ENCODE assay signal across 8 cellular contexts in the genomic region with DNA sequence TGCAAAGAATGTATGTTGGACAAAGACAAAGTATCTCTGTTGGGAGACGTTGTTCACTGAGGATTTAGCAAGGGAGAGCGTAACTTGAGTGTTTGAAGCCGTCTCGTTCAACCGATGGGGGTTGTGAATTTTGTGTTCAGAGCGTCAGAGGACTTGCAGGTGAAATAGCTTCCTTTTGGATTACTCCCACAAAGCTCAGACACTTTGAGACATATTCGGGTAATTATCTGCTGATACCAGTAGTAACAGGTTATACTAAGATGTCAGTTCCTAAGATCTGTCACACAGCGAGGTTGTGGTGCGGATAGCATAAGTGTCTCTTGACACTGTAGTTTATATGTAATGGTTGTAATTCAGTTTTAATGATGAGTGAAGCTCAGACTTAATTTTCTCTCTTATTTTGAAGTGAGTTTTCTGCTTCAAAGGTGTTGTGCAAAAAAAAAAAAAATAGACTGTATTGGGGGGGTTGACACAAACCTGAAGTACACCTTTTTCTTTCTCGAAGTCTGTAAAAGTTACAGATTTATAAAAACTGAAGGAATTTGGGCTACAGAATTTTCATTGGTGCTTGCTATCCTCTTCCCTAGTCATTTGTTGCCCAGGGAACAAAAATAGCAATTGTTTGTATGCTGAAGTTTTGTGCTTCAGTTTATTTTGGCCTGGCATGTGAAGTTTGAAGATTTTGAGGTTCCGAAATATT. TPM values are rescaled to one million over a fixed set of nuclear protein-coding genes. Genes with fewer than 3 reads are reported as not detected.
DNase-seq lines count a peak whose midpoint lies in the region; ATAC-seq and TF ChIP-seq lines count a peak whose summit lies in the region.

No MANE protein-coding gene starts in this region.

- DNase-seq in DMS 273 (lab: John Stamatoyannopoulos, UW; ENCODE audit: unreplicated experiment) (peak; percentile 57), DMS 273 treated with DMSO at 0.1 percent for 48 hours (lab: John Stamatoyannopoulos, UW) (no peak), Panc1 (ENCODE audit: low read depth, low spot score) (peak; percentile 24), iPS-NIHi7 (ENCODE audit: extremely low spot score) (no peak)
- DNase-seq in effector memory CD4-positive, alpha-beta T cell: no peak
- DNase-seq in natural killer cell treated with Interleukin-12 subunit alpha and Interleukin-12 subunit beta and Interleukin-15 and Interleukin-18, amount 100 ng/mL, for 72 hours (ENCODE audit: low spot score): no peak
- DNase-seq in activated CD4-positive, CD25-positive, alpha-beta regulatory T cell treated with anti-CD3 and anti-CD28 coated beads, Interleukin-2, amount 50 U/mL, for 72 hours: no peak

- POLR2A ChIA-PET in Panc1 (lab: Charles Lee): interaction anchor here (1.1 kb wide), 1 partner anchor 17 kb away, joined by 5 read pairs; no protein-coding TSS in a partner anchor

- no peak for ATAC-seq in Panc1
- ATAC-seq in natural killer cell treated with Interleukin-12 subunit alpha and Interleukin-12 subunit beta and Interleukin-15 and Interleukin-18, amount 100 ng/mL, for 72 hours: no peak
- ATAC-seq in GM19395 (IDR thresholded peaks at IDR 0.05; ENCODE audit: unreplicated experiment): no peak

- H3K27me3 ChIP-seq in Panc1 (ENCODE audit: control insufficient read depth, insufficient read depth, low read length): no peaks in the 10 kb centered on the region
- H3K27me3 ChIP-seq in effector memory CD4-positive, alpha-beta T cell (replicated peaks; ENCODE audit: control insufficient read depth, insufficient read depth, low read length, poor library complexity, severe bottlenecking): no peaks in the 10 kb centered on the region

- intact Hi-C loops in Panc1 (cut with micrococcal nuclease; ENCODE audit: unreplicated experiment): no loop called here

- TF ChIP-seq CTCF in Panc1 (IDR thresholded peaks at IDR 0.05): no peak

- H3K4me3 Mint-ChIP-seq in natural killer cell treated with Interleukin-12 subunit alpha and Interleukin-12 subunit beta and Interleukin-15 and Interleukin-18, amount 100 ng/mL, for 72 hours: peak overlapping the region; percentile 98

- peak overlapping the region; percentile 92 to 95 for H3K27ac Mint-ChIP-seq in natural killer cell treated with Interleukin-12 subunit alpha and Interleukin-12 subunit beta and Interleukin-15 and Interleukin-18, amount 100 ng/mL, for 72 hours

- peaks cover 61 to 73% of the 10 kb centered on the region in 2 donors for H3K4me1 Mint-ChIP-seq in natural killer cell treated with Interleukin-12 subunit alpha and Interleukin-12 subunit beta and Interleukin-15 and Interleukin-18, amount 100 ng/mL, for 72 hours (ENCODE audit: low read depth in 2 of 2)

- no peaks in the 10 kb centered on the region for H3K9me3 ChIP-seq in Panc1 (ENCODE audit: control insufficient read depth, insufficient read depth, low read depth, low read length)
- H3K9me3 ChIP-seq in effector memory CD4-positive, alpha-beta T cell (ENCODE audit: control insufficient read depth, low read length): no peaks in the 10 kb centered on the region

- H3K27me3 Mint-ChIP-seq in natural killer cell treated with Interleukin-12 subunit alpha and Interleukin-12 subunit beta and Interleukin-15 and Interleukin-18, amount 100 ng/mL, for 72 hours: no peaks in the 10 kb centered on the region

- H3K36me3 Mint-ChIP-seq in natural killer cell treated with Interleukin-12 subunit alpha and Interleukin-12 subunit beta and Interleukin-15 and Interleukin-18, amount 100 ng/mL, for 72 hours: peaks cover 14% of the 10 kb centered on the region

- in situ Hi-C loops in Panc1 (cut with HindIII; ENCODE audit: low pct_unique_long_range_greater_than_20kb, low sequenced_read_pairs): loop anchor here (5.0 kb wide), 1 partner anchor 63 kb away; no protein-coding TSS in a partner anchor

- CTCF ChIA-PET in Panc1 (lab: Charles Lee): interaction anchor here (0.6 kb wide), 1 partner anchor 46 kb away, joined by 3 read pairs; no protein-coding TSS in a partner anchor

- peak overlapping the region; percentile 95 for H3K27ac ChIP-seq in Panc1 (ENCODE audit: low read length)
- peak overlapping the region; percentile 81 for H3K27ac ChIP-seq in effector memory CD4-positive, alpha-beta T cell (ENCODE audit: insufficient read depth, low read length, poor library complexity, severe bottlenecking)

- TSS peak; percentile 75 for BruUV-seq in Panc1 (replicated peaks; lab: Mats Ljungman, UMichigan)

- peak overlapping the region; percentile 73 to 97 for H3K4me3 ChIP-seq in Panc1 (ENCODE audit: low read depth in 2 of 2, low read length in 2 of 2)
- H3K4me3 ChIP-seq in effector memory CD4-positive, alpha-beta T cell (ENCODE audit: insufficient read depth, low read depth, low read length, poor library complexity, severe bottlenecking): peak overlapping the region; percentile 82

- H3K4me1 ChIP-seq in Panc1 (ENCODE audit: control insufficient read depth, insufficient read depth, low read length): peaks cover 58% of the 10 kb centered on the region
- peaks cover 24% of the 10 kb centered on the region for H3K4me1 ChIP-seq in effector memory CD4-positive, alpha-beta T cell (ENCODE audit: control insufficient read depth, insufficient read depth, low read length, poor library complexity, severe bottlenecking)

- H3K9me3 Mint-ChIP-seq in natural killer cell treated with Interleukin-12 subunit alpha and Interleukin-12 subunit beta and Interleukin-15 and Interleukin-18, amount 100 ng/mL, for 72 hours: no peaks in the 10 kb centered on the region

- no peaks in the 10 kb centered on the region for H3K36me3 ChIP-seq in Panc1 (ENCODE audit: control insufficient read depth, insufficient read depth, low read length)
- no peaks in the 10 kb centered on the region for H3K36me3 ChIP-seq in effector memory CD4-positive, alpha-beta T cell (ENCODE audit: control insufficient read depth, insufficient read depth, low read length)

RNA-seq across cellular contexts. Expression of a gene that starts 1.7 kb away (rescaled TPM):
- total RNA-seq in Panc1 (2021; ENCODE audit: unreplicated experiment): 205 TPM
- 79.0 TPM for polyA plus RNA-seq in Panc1 (2012; ENCODE audit: insufficient read length)
- 100 to 1,000 TPM; 119 to 214 TPM for total RNA-seq in natural killer cell treated with Interleukin-12 subunit alpha and Interleukin-12 subunit beta and Interleukin-15 and Interleukin-18, amount 100 ng/mL, for 72 hours

Comparison
In these comparisons a context has a peak if more than half of its experiments do, and no peak if none do; other contexts are left out.
1. DNase-seq: peak in DMS 273 (single experiment) and Panc1 (single experiment); none in DMS 273 treated with DMSO at 0.1 percent for 48 hours (single experiment), effector memory CD4-positive, alpha-beta T cell (0 of 3), natural killer cell treated with Interleukin-12 subunit alpha and Interleukin-12 subunit beta and Interleukin-15 and Interleukin-18, amount 100 ng/mL, for 72 hours (single experiment), iPS-NIHi7 (single experiment) and activated CD4-positive, CD25-positive, alpha-beta regulatory T cell treated with anti-CD3 and anti-CD28 coated beads, Interleukin-2, amount 50 U/mL, for 72 hours (single experiment).